Comparison of ENCODE assay signal across 21 cellular contexts in the genomic region with DNA sequence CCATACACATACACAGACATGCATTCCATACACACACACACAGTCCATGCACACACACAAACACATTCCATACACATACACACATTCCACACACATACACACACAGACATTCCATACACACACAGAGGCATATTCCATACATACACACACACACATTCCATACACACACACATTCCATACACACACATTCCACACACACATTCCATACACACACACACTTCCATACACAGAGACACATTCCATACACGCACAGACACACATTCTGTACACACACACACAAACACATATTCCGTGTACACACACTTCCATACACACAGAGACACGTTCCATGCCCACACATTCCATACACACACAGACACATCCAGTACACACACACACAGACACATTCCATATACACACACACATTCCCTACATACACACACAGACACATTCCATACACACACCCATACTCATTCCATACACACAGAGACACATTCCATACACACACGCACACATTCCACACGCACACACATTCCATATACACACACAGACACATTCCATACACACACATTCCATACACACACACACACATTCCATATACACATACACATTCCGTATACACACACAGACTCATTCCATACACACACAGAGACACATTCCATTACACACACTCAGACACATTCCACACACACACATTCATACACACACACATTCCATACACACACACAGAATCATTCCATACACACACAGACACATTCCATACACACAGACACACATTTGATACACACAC.
"Had no signal": no experiment of that assay in that cellular context is flagged by ENCODE, and none has a peak within 500 bp of the region (broad histone marks: within the 10 kb centered on the region; RNA-seq: fewer than 3 reads in every experiment).

No MANE protein-coding gene starts in this region.

- FAIRE-seq: endothelial cell of umbilical vein, islet of Langerhans had no signal

- H3K27ac Mint-ChIP-seq: activated B cell treated with CpG ODN at 0.5 μM for 24 hours; activated CD4-positive, alpha-beta memory T cell treated with anti-CD3 and anti-CD28 coated beads, Interleukin-2, amount 10 ng/mL, durations not matched to agents 7 days and 5 days; activated CD4-positive, alpha-beta T cell treated with anti-CD3 and anti-CD28 coated beads for 36 hours; activated naive CD4-positive, alpha-beta T cell treated with anti-CD3 and anti-CD28 coated beads, Interleukin-2, amount 10 ng/mL, durations not matched to agents 7 days and 5 days; natural killer cell treated with Interleukin-12 subunit alpha and Interleukin-12 subunit beta and Interleukin-15 and Interleukin-18, amount 100 ng/mL, for 72 hours; progenitor cell of endocrine pancreas; T-helper 1 cell treated with Interleukin-12 subunit alpha and Interleukin-12 subunit beta and Interleukin-4 antibody, amounts not matched to agents 30 μg/mL and 1 μg/mL, for 36 hours had no signal

- H3K4me1 Mint-ChIP-seq: activated B cell treated with CpG ODN at 0.5 μM for 24 hours; activated CD4-positive, alpha-beta memory T cell treated with anti-CD3 and anti-CD28 coated beads, Interleukin-2, amount 10 ng/mL, durations not matched to agents 7 days and 5 days; activated CD4-positive, alpha-beta T cell treated with anti-CD3 and anti-CD28 coated beads for 36 hours; activated naive CD4-positive, alpha-beta T cell treated with anti-CD3 and anti-CD28 coated beads, Interleukin-2, amount 10 ng/mL, durations not matched to agents 7 days and 5 days had no signal

- H3K9me3 Mint-ChIP-seq: activated B cell treated with CpG ODN at 0.5 μM for 24 hours; activated CD4-positive, alpha-beta memory T cell treated with anti-CD3 and anti-CD28 coated beads, Interleukin-2, amount 10 ng/mL, durations not matched to agents 7 days and 5 days; activated naive CD4-positive, alpha-beta T cell treated with anti-CD3 and anti-CD28 coated beads, Interleukin-2, amount 10 ng/mL, durations not matched to agents 7 days and 5 days; natural killer cell treated with Interleukin-12 subunit alpha and Interleukin-12 subunit beta and Interleukin-15 and Interleukin-18, amount 100 ng/mL, for 72 hours; T-helper 1 cell treated with Interleukin-12 subunit alpha and Interleukin-12 subunit beta and Interleukin-4 antibody, amounts not matched to agents 30 μg/mL and 1 μg/mL, for 36 hours had no signal

- ATAC-seq: activated CD4-positive, alpha-beta T cell treated with anti-CD3 and anti-CD28 coated beads for 36 hours; heart left ventricle; left lobe of liver; lower lobe of right lung; natural killer cell treated with Interleukin-12 subunit alpha and Interleukin-12 subunit beta and Interleukin-15 and Interleukin-18, amount 100 ng/mL, for 72 hours; stimulated activated naive CD8-positive, alpha-beta T cell treated with anti-CD3 and anti-CD28 coated beads, Interleukin-15, Interleukin-2, amounts not matched to agents 100 U/mL and 50 U/mL, for 24 hours had no signal

- H3K36me3 ChIP-seq: esophagus muscularis mucosa, heart left ventricle, lower lobe of right lung, upper lobe of left lung had no signal

- H3K4me1 ChIP-seq: esophagus muscularis mucosa, heart left ventricle, lower lobe of right lung, upper lobe of left lung had no signal

- H3K9me3 ChIP-seq: esophagus muscularis mucosa, heart left ventricle, lower lobe of right lung, upper lobe of left lung had no signal

- H3K4me3 ChIP-seq: esophagus muscularis mucosa, heart left ventricle, lower lobe of right lung, upper lobe of left lung had no signal

- H3K36me3 Mint-ChIP-seq: activated naive CD4-positive, alpha-beta T cell treated with anti-CD3 and anti-CD28 coated beads, Interleukin-2, amount 10 ng/mL, durations not matched to agents 7 days and 5 days; natural killer cell treated with Interleukin-12 subunit alpha and Interleukin-12 subunit beta and Interleukin-15 and Interleukin-18, amount 100 ng/mL, for 72 hours had no signal

- H3K27me3 Mint-ChIP-seq: activated B cell treated with CpG ODN at 0.5 μM for 24 hours; activated CD4-positive, alpha-beta memory T cell treated with anti-CD3 and anti-CD28 coated beads, Interleukin-2, amount 10 ng/mL, durations not matched to agents 7 days and 5 days; activated CD4-positive, alpha-beta T cell treated with anti-CD3 and anti-CD28 coated beads for 36 hours; activated naive CD4-positive, alpha-beta T cell treated with anti-CD3 and anti-CD28 coated beads, Interleukin-2, amount 10 ng/mL, durations not matched to agents 7 days and 5 days; natural killer cell treated with Interleukin-12 subunit alpha and Interleukin-12 subunit beta and Interleukin-15 and Interleukin-18, amount 100 ng/mL, for 72 hours; progenitor cell of endocrine pancreas had no signal

- H3K27me3 ChIP-seq: esophagus muscularis mucosa, heart left ventricle, upper lobe of left lung had no signal

- DNase-seq: activated B cell treated with CpG ODN at 0.5 μM for 24 hours; activated CD4-positive, alpha-beta memory T cell treated with anti-CD3 and anti-CD28 coated beads, Interleukin-2, amount 10 ng/mL, durations not matched to agents 7 days and 5 days; activated CD4-positive, alpha-beta T cell treated with anti-CD3 and anti-CD28 coated beads for 36 hours; activated effector memory CD4-positive, alpha-beta T cell treated with anti-CD3 and anti-CD28 coated beads, Interleukin-2, amount 50 U/mL, for 16 hours; activated naive CD4-positive, alpha-beta T cell treated with anti-CD3 and anti-CD28 coated beads, Interleukin-2, amount 10 ng/mL, durations not matched to agents 7 days and 5 days; activated T-cell treated with anti-CD3 and anti-CD28 coated beads for 4 hours; anterior cingulate cortex; central memory CD4-positive, alpha-beta T cell; effector memory CD4-positive, alpha-beta T cell; heart left ventricle; lower lobe of right lung; stimulated activated CD4-positive, alpha-beta T cell treated with anti-CD3 and anti-CD28 coated beads, Interleukin-4, amount 100 ng/mL, for 24 hours; stimulated activated naive CD8-positive, alpha-beta T cell treated with anti-CD3 and anti-CD28 coated beads, Interleukin-15, Interleukin-2, amounts not matched to agents 100 U/mL and 50 U/mL, for 24 hours; upper lobe of left lung had no signal

- H3K27ac ChIP-seq: esophagus muscularis mucosa, heart left ventricle, lower lobe of right lung, upper lobe of left lung had no signal

- H3K4me3 Mint-ChIP-seq: activated B cell treated with CpG ODN at 0.5 μM for 24 hours; activated CD4-positive, alpha-beta memory T cell treated with anti-CD3 and anti-CD28 coated beads, Interleukin-2, amount 10 ng/mL, durations not matched to agents 7 days and 5 days; activated CD4-positive, alpha-beta T cell treated with anti-CD3 and anti-CD28 coated beads for 36 hours; activated naive CD4-positive, alpha-beta T cell treated with anti-CD3 and anti-CD28 coated beads, Interleukin-2, amount 10 ng/mL, durations not matched to agents 7 days and 5 days; natural killer cell treated with Interleukin-12 subunit alpha and Interleukin-12 subunit beta and Interleukin-15 and Interleukin-18, amount 100 ng/mL, for 72 hours; T-helper 1 cell treated with Interleukin-12 subunit alpha and Interleukin-12 subunit beta and Interleukin-4 antibody, amounts not matched to agents 30 μg/mL and 1 μg/mL, for 36 hours had no signal
